In the genomic region with DNA sequence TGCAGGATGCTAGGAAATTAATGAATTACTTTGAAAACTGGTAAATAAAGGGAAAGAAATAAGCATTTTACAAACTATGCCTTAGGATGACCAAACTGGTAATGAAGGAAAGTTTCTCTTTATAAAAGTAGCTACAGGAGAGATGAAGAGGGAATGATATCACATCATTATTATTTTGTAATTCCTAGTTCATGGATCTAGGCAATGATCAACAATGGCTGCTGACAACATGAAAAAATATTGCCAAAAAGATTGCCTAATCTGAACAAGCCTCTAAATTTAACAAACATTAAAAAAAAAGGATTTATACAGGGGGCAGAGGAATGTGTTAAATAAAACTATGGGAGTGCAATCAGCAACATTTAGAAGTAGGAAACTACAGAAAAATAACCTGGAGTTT, we compare ENCODE assay signal across 23 cellular contexts. TPM values are rescaled to one million over a fixed set of nuclear protein-coding genes. Genes with fewer than 3 reads are reported as not detected.
DNase-seq lines count a peak whose midpoint lies in the region; ATAC-seq, FAIRE-seq and TF ChIP-seq lines count a peak whose summit lies in the region.
"Had no signal": no experiment of that assay in that cellular context is flagged by ENCODE, and none has a peak within 500 bp of the region (broad histone marks: within the 10 kb centered on the region; RNA-seq: fewer than 3 reads in every experiment).

No MANE protein-coding gene starts in this region.

- H4K20me1 ChIP-seq in HepG2 (ENCODE audit: insufficient read depth, low read length) (no peaks in the 10 kb centered on the region; the same call in 1 of the 2 replicates), MM.1S (ENCODE audit: insufficient read depth, low read length) (no peaks in the 10 kb centered on the region)

- DNase-seq in D721Med (ENCODE audit: insufficient read length, low spot score) (no peak), fibroblast of mammary gland (ENCODE audit: low read depth) (peak; percentile 6), HepG2 (ENCODE audit: low spot score) (no peak), sciatic nerve (ENCODE audit: low spot score) (no peak), MM.1S (no peak), Right ventricle myocardium superior (no peak)
- DNase-seq in activated CD4-positive, alpha-beta T cell treated with anti-CD3 and anti-CD28 coated beads for 1 hour: no peak
- DNase-seq: 8988T; ACHN; C1 segment of cervical spinal cord; Calu3; CD4-positive, alpha-beta memory T cell; COR-L47; DMS153; DND-41; GM23248; H7; HCEC 1CT had no signal

- no peak for TF ChIP-seq RAD21 in HepG2 (CRISPR knock-in tag; IDR thresholded peaks at IDR 0.05)

- H3K79me2 ChIP-seq in HepG2 (ENCODE audit: insufficient read depth, low read length): peaks cover 18% of the 10 kb centered on the region
- 0 out of 2 replicates have a peak, but pooled peaks cover 4% of the 10 kb centered on the region for H3K79me2 ChIP-seq in MM.1S (ENCODE audit: low read length)

- no peaks in the 10 kb centered on the region; a peak in 3 of 5 replicates for H3K36me3 ChIP-seq in HepG2 (replicated peaks in 1 of 2; ENCODE audit: control insufficient read depth in 1 of 2, insufficient read depth in 2 of 2, low read length in 2 of 2)
- no peaks in the 10 kb centered on the region for H3K36me3 ChIP-seq in MM.1S (replicated peaks; ENCODE audit: insufficient read depth, low read length)

- H3K9me2 ChIP-seq in MM.1S (replicated peaks; ENCODE audit: insufficient read depth, low read length): no peaks in the 10 kb centered on the region

- H3K9ac ChIP-seq in HepG2 (ENCODE audit: insufficient read depth, low read depth, low read length): no peak overlapping the region
- H3K9ac ChIP-seq in MM.1S (ENCODE audit: low read length): no peak overlapping the region
- H3K9ac ChIP-seq: GM23248 had no signal

- peak; percentile 6 for FAIRE-seq in D721Med (lab: Jason Lieb, UNC)
- no peak for FAIRE-seq in HepG2 (lab: Jason Lieb, UNC)
- FAIRE-seq: A549, G401.6, GM12892, GM19239, H1 had no signal

- in situ Hi-C loops in HepG2 (cut with HindIII; ENCODE audit: extremely low pct_ligation_motif_present, low pct_unique_long_range_greater_than_20kb): no loop called here

- H3K4me2 ChIP-seq in HepG2 (ENCODE audit: low read depth, low read length): no peak overlapping the region
- no peak overlapping the region for H3K4me2 ChIP-seq in MM.1S (ENCODE audit: low read depth, low read length)
- H3K4me2 ChIP-seq: A549 had no signal

- ATAC-seq in HepG2 (no peak), sciatic nerve (peak; percentile 61), Right ventricle myocardium superior (ENCODE audit: poor library complexity) (no peak)
- ATAC-seq: A549 had no signal

- BruUV-seq in HepG2 (replicated peaks; lab: Mats Ljungman, UMichigan): TSS peak; percentile 17

- no peak overlapping the region for H3K4me3 ChIP-seq in fibroblast of mammary gland (ENCODE audit: control insufficient read depth, low read depth, low read length)
- H3K4me3 ChIP-seq in HepG2 (replicated peaks in 1 of 3; ENCODE audit: insufficient read depth in 1 of 3, low read depth in 2 of 3, low read length in 3 of 3): no peak overlapping the region
- no peak overlapping the region for H3K4me3 ChIP-seq in MM.1S (ENCODE audit: low read length)
- H3K4me3 ChIP-seq: A549, GM23248 had no signal

- POLR2A ChIA-PET in HepG2 (lab: Yijun Ruan, JAX): no interaction called here

- no peaks in the 10 kb centered on the region for H3K27me3 ChIP-seq in HepG2 (ENCODE audit: control insufficient read depth in 1 of 2, insufficient read depth in 2 of 2, low read length in 2 of 2)
- H3K27me3 ChIP-seq in MM.1S (replicated peaks; ENCODE audit: insufficient read depth, low read length): no peaks in the 10 kb centered on the region

- no peak overlapping the region for H2AFZ ChIP-seq in HepG2 (ENCODE audit: low read length)
- no peak overlapping the region for H2AFZ ChIP-seq in MM.1S (ENCODE audit: low read length)
- H2AFZ ChIP-seq: GM23248 had no signal

- peaks cover 10% of the 10 kb centered on the region; the same call in 1 of the 2 replicates for H3F3A ChIP-seq in MM.1S (ENCODE audit: insufficient read depth, low read length)

- TF ChIP-seq EP300 in HepG2 (IDR thresholded peaks at IDR 0.05; ENCODE audit: low read depth in 2 of 2, low read length in 2 of 2) (no peak), HepG2 (CRISPR knock-in tag; IDR thresholded peaks at IDR 0.05; ENCODE audit: borderline replicate concordance) (no peak)

- intact Hi-C loops in HepG2 (cut with micrococcal nuclease; ENCODE audit: unreplicated experiment): no loop called here
- intact Hi-C loops in sciatic nerve (cut with DNase I): no loop called here
- intact Hi-C loops in Right ventricle myocardium superior (cut with DNase I): no loop called here

- H3K9me3 ChIP-seq in HepG2 (ENCODE audit: low read length): no peaks in the 10 kb centered on the region
- no peaks in the 10 kb centered on the region for H3K9me3 ChIP-seq in MM.1S (replicated peaks; ENCODE audit: insufficient read depth, low read length)
- H3K9me3 ChIP-seq: A549 had no signal

- TF ChIP-seq CTCF in D721Med (IDR thresholded peaks at IDR 0.05; ENCODE audit: insufficient read depth, missing control alignments) (no peak), fibroblast of mammary gland (conservative IDR thresholded peaks at IDR 0.05; ENCODE audit: control insufficient read depth, insufficient read depth, low read depth, low read length) (no peak), HepG2 (CRISPR knock-in tag; IDR thresholded peaks at IDR 0.05) (no peak), MM.1S (IDR thresholded peaks at IDR 0.05; ENCODE audit: low read length) (no peak)

- H3K4me1 ChIP-seq in HepG2 (ENCODE audit: insufficient read depth, low read length) (peaks cover 11% of the 10 kb centered on the region), MM.1S (ENCODE audit: low read length) (peaks cover 11% of the 10 kb centered on the region)
- H3K4me1 ChIP-seq: A549 had no signal

- no peak overlapping the region for H3K27ac ChIP-seq in HepG2 (ENCODE audit: extremely low read length, insufficient read depth, low read length)
- no peak overlapping the region for H3K27ac ChIP-seq in MM.1S (ENCODE audit: low read length)
- H3K27ac ChIP-seq: A549, GM23248 had no signal

- CTCF ChIA-PET in HepG2 (lab: Yijun Ruan, JAX; ENCODE audit: low intra/inter-chr PET ratio, low total read pairs): no interaction called here

- TF ChIP-seq POLR2A in HepG2 (IDR thresholded peaks at IDR 0.05; ENCODE audit: insufficient read depth in 1 of 2, low read depth in 2 of 2, low read length in 2 of 2): no peak

TF ChIP-seq in HepG2, 621 proteins besides CTCF, POLR2A, EP300 and RAD21:
- TF ChIP-seq TEAD2 (CRISPR knock-in tag; IDR thresholded peaks at IDR 0.05): no peak

RNA-seq across cellular contexts. Expression of gene NOS1AP, which starts 38.9 kb away (rescaled TPM):
- total RNA-seq in HepG2 (2016; rRNA removed; fragmentation: Illumina TruSeq; extraction: Trizol) (2.5 and 3.3 TPM in 2 replicates), sciatic nerve (9.1 TPM), Right ventricle myocardium superior (4.6 TPM)
- total RNA-seq in HepG2 (2016; cell fraction: cytosol; rRNA removed; fragmentation: Illumina TruSeq; extraction: Trizol; ENCODE audit: low read depth): 0.44 and 0.71 TPM in 2 replicates
- total RNA-seq in HepG2 (2016; cell fraction: insoluble cytoplasmic fraction; rRNA removed; fragmentation: Illumina TruSeq; extraction: Trizol): 2.0 and 3.2 TPM in 2 replicates
- total RNA-seq in HepG2 (2016; cell fraction: membrane; rRNA removed; fragmentation: Illumina TruSeq; extraction: Trizol): 1.0 and 1.1 TPM in 2 replicates
- total RNA-seq in HepG2 (2016; cell fraction: nucleus; rRNA removed; fragmentation: Illumina TruSeq; extraction: Trizol): 6.2 and 8.0 TPM in 2 replicates
- polyA plus RNA-seq in HepG2 (2011; rRNA removed): 1.9 and 2.0 TPM in 2 replicates
- 0.64 and 0.76 TPM in 2 replicates for polyA plus RNA-seq in HepG2 (2011; cell fraction: cytosol; rRNA removed)
- 10.0 and 12.0 TPM in 2 replicates for polyA plus RNA-seq in HepG2 (2011; cell fraction: nucleus; rRNA removed)
- polyA plus RNA-seq in HepG2 (2012): 3.3 and 4.1 TPM in 2 replicates
- 0.06 and 0.09 TPM in 2 replicates for polyA plus RNA-seq in HepG2 (2016; cell fraction: cytosol; fragmentation: Illumina TruSeq; extraction: Trizol; ENCODE audit: low read depth)
- 1.3 and 2.6 TPM in 2 replicates for polyA plus RNA-seq in HepG2 (2016; cell fraction: insoluble cytoplasmic fraction; fragmentation: Illumina TruSeq; extraction: Trizol; ENCODE audit: low read depth)
- polyA plus RNA-seq in HepG2 (2016; cell fraction: membrane; fragmentation: Illumina TruSeq; extraction: Trizol; ENCODE audit: low read depth): 0.14 and 0.41 TPM in 2 replicates
- polyA plus RNA-seq in HepG2 (2016; cell fraction: nucleus; fragmentation: Illumina TruSeq; extraction: Trizol; ENCODE audit: insufficient read depth, low read depth): 5.9 and 7.5 TPM in 2 replicates
- 8.3 and 12.9 TPM in 2 replicates for polyA minus RNA-seq in HepG2 (2011; rRNA and poly(A)+ RNA removed; ENCODE audit: low replicate concordance)
- polyA minus RNA-seq in HepG2 (2011; cell fraction: cytosol; rRNA and poly(A)+ RNA removed): 3.6 and 3.8 TPM in 2 replicates
- 23.2 and 23.6 TPM in 2 replicates for polyA minus RNA-seq in HepG2 (2011; cell fraction: nucleus; rRNA and poly(A)+ RNA removed)
- total RNA-seq: CD4-positive, alpha-beta memory T cell; GM23248 had no signal
- polyA plus RNA-seq: CD4-positive, alpha-beta memory T cell had no signal
